9 cellular contexts compared by ENCODE assay signal in genomic region chr17:28346746-28347246, GRCh38. TPM values are rescaled to one million over a fixed set of nuclear protein-coding genes. Genes with fewer than 3 reads are reported as not detected.
DNase-seq lines count a peak whose midpoint lies in the region; ATAC-seq and TF ChIP-seq lines count a peak whose summit lies in the region.
"Had no signal": no experiment of that assay in that cellular context is flagged by ENCODE, and none has a peak within 500 bp of the region (broad histone marks: within the 10 kb centered on the region; RNA-seq: fewer than 3 reads in every experiment).

No MANE protein-coding gene starts in this region.

- H3K27me3 ChIP-seq in HUES48 (ENCODE audit: control insufficient read depth, insufficient read depth, low read length) (no peaks in the 10 kb centered on the region), WERI-Rb-1 (ENCODE audit: insufficient read depth, low read depth, severe bottlenecking) (no peaks in the 10 kb centered on the region), heart left ventricle (no peaks in the 10 kb centered on the region), smooth muscle cell (ENCODE audit: low read depth) (no peaks in the 10 kb centered on the region)

- peak; percentile 37 for DNase-seq in WERI-Rb-1
- no peak for DNase-seq in heart left ventricle
- DNase-seq in smooth muscle cell (lab: John Stamatoyannopoulos, UW; ENCODE audit: unreplicated experiment) = no peak
- no peak for DNase-seq in activated T-helper 1 cell treated with anti-CD3 and anti-CD28 coated beads, Interleukin-12 subunit alpha, Interleukin-12 subunit beta, Interleukin-2, Interleukin-4 antibody, amounts not matched to agents 30 ng/mL and 10 ng/mL and 1 ng/mL, durations not matched to agents 14 hours and 24 hours and 36 hours (ENCODE audit: low spot score)
- no peak for DNase-seq in DMS153 treated with DMSO at 0.1 percent for 48 hours (lab: John Stamatoyannopoulos, UW; ENCODE audit: unreplicated experiment)
- DNase-seq: activated CD4-positive, alpha-beta T cell treated with anti-CD3 and anti-CD28 coated beads for 48 hours; NCI-H446 treated with DMSO at 0.1 percent for 48 hours had no signal

- peak overlapping the region; percentile 86 for H3K27ac ChIP-seq in HUES48 (ENCODE audit: low read depth, low read length)
- no peak overlapping the region for H3K27ac ChIP-seq in WERI-Rb-1
- peak overlapping the region in 10 of 12 donors; percentile 25 to 68 (median 54) for H3K27ac ChIP-seq in heart left ventricle
- H3K27ac ChIP-seq in smooth muscle cell (ENCODE audit: low read depth) = peak overlapping the region; percentile 85

- H3K27me3 Mint-ChIP-seq in activated T-helper 1 cell treated with anti-CD3 and anti-CD28 coated beads, Interleukin-12 subunit alpha, Interleukin-12 subunit beta, Interleukin-2, Interleukin-4 antibody, amounts not matched to agents 30 ng/mL and 10 ng/mL and 1 ng/mL, durations not matched to agents 14 hours and 24 hours and 36 hours (ENCODE audit: insufficient read depth) = no peaks in the 10 kb centered on the region

- H4K20me1 ChIP-seq in smooth muscle cell (ENCODE audit: low read depth) = peaks cover 40% of the 10 kb centered on the region

- ATAC-seq in heart left ventricle (peak in 3 of 4 donors; percentile 24 to 66 (median 34)), GM21576 (IDR thresholded peaks at IDR 0.05; ENCODE audit: unreplicated experiment) (no peak)

- H2AFZ ChIP-seq in smooth muscle cell (ENCODE audit: low read depth) = no peak overlapping the region

- H3K79me2 ChIP-seq in smooth muscle cell (ENCODE audit: low read depth) = no peaks in the 10 kb centered on the region

- intact Hi-C loops in heart left ventricle (cut with DNase I) = no loop called here
- intact Hi-C loops in activated T-helper 1 cell treated with anti-CD3 and anti-CD28 coated beads, Interleukin-12 subunit alpha, Interleukin-12 subunit beta, Interleukin-2, Interleukin-4 antibody, amounts not matched to agents 30 ng/mL and 10 ng/mL and 1 ng/mL, durations not matched to agents 14 hours and 24 hours and 36 hours (cut with micrococcal nuclease) = no loop called here

- H3F3A ChIP-seq in smooth muscle cell (ENCODE audit: low read depth) = peaks cover 30% of the 10 kb centered on the region

- no peak for TF ChIP-seq POLR2A in heart left ventricle (IDR thresholded peaks at IDR 0.05)

- H3K36me3 ChIP-seq in HUES48 (ENCODE audit: control insufficient read depth, insufficient read depth, low read length) (peaks cover 96% of the 10 kb centered on the region), WERI-Rb-1 (peaks cover 85% of the 10 kb centered on the region), heart left ventricle (peaks cover 4 to 100% (median 96%) of the 10 kb centered on the region in 9 donors), smooth muscle cell (ENCODE audit: low read depth) (peaks cover 4% of the 10 kb centered on the region)

- H3K9ac ChIP-seq in HUES48 (ENCODE audit: low read depth, low read length) (no peak overlapping the region), smooth muscle cell (ENCODE audit: low read depth) (peak overlapping the region; percentile 12)

- peak; percentile 29; the same call in 1 of the 2 replicates for TF ChIP-seq CTCF in WERI-Rb-1 (IDR thresholded peaks at IDR 0.05; ENCODE audit: low read depth, low read length)
- TF ChIP-seq CTCF in heart left ventricle (IDR thresholded peaks at IDR 0.05) = peak in 10 of 12 donors; percentile 16 to 51 (median 40)
- TF ChIP-seq CTCF in smooth muscle cell (IDR thresholded peaks at IDR 0.05; ENCODE audit: borderline replicate concordance, insufficient read depth, poor library complexity, severe bottlenecking) = peak; percentile 19

- 42 to 53% (median 48%) methylated on average over 7 of the region's 7 CpGs for WGBS in heart left ventricle, 4 donors
- WGBS in smooth muscle cell (ENCODE audit: low lambda C conversion rate) = 81% methylated on average over 7 of the region's 7 CpGs

- no peaks in the 10 kb centered on the region for H3K9me3 ChIP-seq in HUES48 (ENCODE audit: control insufficient read depth, insufficient read depth, low read length)
- H3K9me3 ChIP-seq in WERI-Rb-1 (ENCODE audit: severe bottlenecking) = no peaks in the 10 kb centered on the region
- H3K9me3 ChIP-seq in heart left ventricle = no peaks in the 10 kb centered on the region
- no peaks in the 10 kb centered on the region for H3K9me3 ChIP-seq in smooth muscle cell (replicated peaks; ENCODE audit: low read depth)

- H3K9me3 Mint-ChIP-seq in activated T-helper 1 cell treated with anti-CD3 and anti-CD28 coated beads, Interleukin-12 subunit alpha, Interleukin-12 subunit beta, Interleukin-2, Interleukin-4 antibody, amounts not matched to agents 30 ng/mL and 10 ng/mL and 1 ng/mL, durations not matched to agents 14 hours and 24 hours and 36 hours = no peaks in the 10 kb centered on the region

- H3K27ac Mint-ChIP-seq in activated T-helper 1 cell treated with anti-CD3 and anti-CD28 coated beads, Interleukin-12 subunit alpha, Interleukin-12 subunit beta, Interleukin-2, Interleukin-4 antibody, amounts not matched to agents 30 ng/mL and 10 ng/mL and 1 ng/mL, durations not matched to agents 14 hours and 24 hours and 36 hours = no peak overlapping the region

- H3K4me1 ChIP-seq in HUES48 (ENCODE audit: control insufficient read depth, insufficient read depth, low read length) = peaks cover 16% of the 10 kb centered on the region
- peaks cover 0 to 46% (median 28%) of the 10 kb centered on the region in 12 donors for H3K4me1 ChIP-seq in heart left ventricle
- no peaks in the 10 kb centered on the region for H3K4me1 ChIP-seq in smooth muscle cell (ENCODE audit: low read depth)

- peak overlapping the region; percentile 31 for H3K4me2 ChIP-seq in smooth muscle cell

- H3K4me1 Mint-ChIP-seq in activated T-helper 1 cell treated with anti-CD3 and anti-CD28 coated beads, Interleukin-12 subunit alpha, Interleukin-12 subunit beta, Interleukin-2, Interleukin-4 antibody, amounts not matched to agents 30 ng/mL and 10 ng/mL and 1 ng/mL, durations not matched to agents 14 hours and 24 hours and 36 hours (ENCODE audit: low read depth) = no peaks in the 10 kb centered on the region

- H3K4me3 Mint-ChIP-seq in activated T-helper 1 cell treated with anti-CD3 and anti-CD28 coated beads, Interleukin-12 subunit alpha, Interleukin-12 subunit beta, Interleukin-2, Interleukin-4 antibody, amounts not matched to agents 30 ng/mL and 10 ng/mL and 1 ng/mL, durations not matched to agents 14 hours and 24 hours and 36 hours = no peak overlapping the region

- H3K36me3 Mint-ChIP-seq in activated T-helper 1 cell treated with anti-CD3 and anti-CD28 coated beads, Interleukin-12 subunit alpha, Interleukin-12 subunit beta, Interleukin-2, Interleukin-4 antibody, amounts not matched to agents 30 ng/mL and 10 ng/mL and 1 ng/mL, durations not matched to agents 14 hours and 24 hours and 36 hours (ENCODE audit: low read depth) = peaks cover 56% of the 10 kb centered on the region

- H3K4me3 ChIP-seq in HUES48 (ENCODE audit: low read depth, low read length) (no peak overlapping the region), WERI-Rb-1 (ENCODE audit: low read depth, low read length) (no peak overlapping the region), heart left ventricle (no peak overlapping the region), smooth muscle cell (no peak overlapping the region)

RNA-seq across cellular contexts. Expression of gene POLDIP2, which starts 10.5 kb away (rescaled TPM):
- 100 to 1,000 TPM; 125 to 194 (median 163) TPM for total RNA-seq in heart left ventricle
- polyA plus RNA-seq in heart left ventricle = 100 to 1,000 TPM in 1 of 2 donors, 10 to 100 TPM in 1; 97.8 to 186 TPM
- 52.6 and 55.0 TPM in 2 replicates for total RNA-seq in smooth muscle cell
- 82.9 and 83.2 TPM in 2 replicates for polyA plus RNA-seq in smooth muscle cell
- total RNA-seq in activated T-helper 1 cell treated with anti-CD3 and anti-CD28 coated beads, Interleukin-12 subunit alpha, Interleukin-12 subunit beta, Interleukin-2, Interleukin-4 antibody, amounts not matched to agents 30 ng/mL and 10 ng/mL and 1 ng/mL, durations not matched to agents 14 hours and 24 hours and 36 hours = 110 and 114 TPM in 2 replicates

RNA-seq across cellular contexts. Expression of gene TNFAIP1, which starts 11.2 kb away (rescaled TPM):
- 10 to 100 TPM; 31.7 to 83.4 (median 50.3) TPM for total RNA-seq in heart left ventricle
- 10 to 100 TPM; 11.9 to 47.8 TPM for polyA plus RNA-seq in heart left ventricle
- total RNA-seq in smooth muscle cell = 81.0 and 89.9 TPM in 2 replicates
- 75.0 and 82.4 TPM in 2 replicates for polyA plus RNA-seq in smooth muscle cell
- 35.1 and 39.9 TPM in 2 replicates for total RNA-seq in activated T-helper 1 cell treated with anti-CD3 and anti-CD28 coated beads, Interleukin-12 subunit alpha, Interleukin-12 subunit beta, Interleukin-2, Interleukin-4 antibody, amounts not matched to agents 30 ng/mL and 10 ng/mL and 1 ng/mL, durations not matched to agents 14 hours and 24 hours and 36 hours

RNA-seq across cellular contexts. Expression of gene IFT20, which starts 11.5 kb away (rescaled TPM):
- total RNA-seq in heart left ventricle (10 to 100 TPM in 6 of 9 donors, 1 to 10 TPM in 3; 7.9 to 16.7 (median 11.0) TPM), smooth muscle cell (49.8 and 102 TPM in 2 replicates)
- polyA plus RNA-seq in heart left ventricle (10 to 100 TPM; 17.4 to 18.9 TPM), smooth muscle cell (83.8 and 88.9 TPM in 2 replicates)
- 21.3 and 25.8 TPM in 2 replicates for total RNA-seq in activated T-helper 1 cell treated with anti-CD3 and anti-CD28 coated beads, Interleukin-12 subunit alpha, Interleukin-12 subunit beta, Interleukin-2, Interleukin-4 antibody, amounts not matched to agents 30 ng/mL and 10 ng/mL and 1 ng/mL, durations not matched to agents 14 hours and 24 hours and 36 hours

RNA-seq across cellular contexts. Expression of gene SEBOX, which starts 18.2 kb away (rescaled TPM):
- not detected for total RNA-seq in heart left ventricle
- not detected for polyA plus RNA-seq in heart left ventricle
- total RNA-seq in smooth muscle cell = not detected in 2 replicates
- not detected in 2 replicates for polyA plus RNA-seq in smooth muscle cell
- total RNA-seq in activated T-helper 1 cell treated with anti-CD3 and anti-CD28 coated beads, Interleukin-12 subunit alpha, Interleukin-12 subunit beta, Interleukin-2, Interleukin-4 antibody, amounts not matched to agents 30 ng/mL and 10 ng/mL and 1 ng/mL, durations not matched to agents 14 hours and 24 hours and 36 hours = not detected in 2 replicates

RNA-seq across cellular contexts. Expression of gene VTN, which starts 23.3 kb away (rescaled TPM):
- total RNA-seq in heart left ventricle = 100 to 1,000 TPM in 2 of 9 donors, 10 to 100 TPM in 7; 28.0 to 120 (median 67.3) TPM
- 10 to 100 TPM; 16.9 to 29.5 TPM for polyA plus RNA-seq in heart left ventricle
- 60.3 and 90.5 TPM in 2 replicates for total RNA-seq in smooth muscle cell
- polyA plus RNA-seq in smooth muscle cell = 71.2 and 90.3 TPM in 2 replicates
- 0.31 and 0.34 TPM in 2 replicates for total RNA-seq in activated T-helper 1 cell treated with anti-CD3 and anti-CD28 coated beads, Interleukin-12 subunit alpha, Interleukin-12 subunit beta, Interleukin-2, Interleukin-4 antibody, amounts not matched to agents 30 ng/mL and 10 ng/mL and 1 ng/mL, durations not matched to agents 14 hours and 24 hours and 36 hours
